14 cellular contexts compared by ENCODE assay signal in genomic region chr1:193355179-193355578, GRCh38.
DNase-seq lines count a peak whose midpoint lies in the region; ATAC-seq and TF ChIP-seq lines count a peak whose summit lies in the region.
"Had no signal": no experiment of that assay in that cellular context is flagged by ENCODE, and none has a peak within 500 bp of the region (broad histone marks: within the 10 kb centered on the region; RNA-seq: fewer than 3 reads in every experiment).

No MANE protein-coding gene starts in this region.

- no peaks in the 10 kb centered on the region for H3K9me3 Mint-ChIP-seq in activated CD4-positive, alpha-beta memory T cell treated with anti-CD3 and anti-CD28 coated beads for 36 hours

- TF ChIP-seq EP300 in SK-N-SH (IDR thresholded peaks at IDR 0.05; ENCODE audit: borderline replicate concordance in 1 of 2, low read depth in 1 of 2, low read length in 1 of 2) = no peak

- TF ChIP-seq CTCF in SK-N-SH (IDR thresholded peaks at IDR 0.05) (no peak), foreskin fibroblast (IDR thresholded peaks at IDR 0.05; ENCODE audit: low read depth, low read length) (no peak)

- no peaks in the 10 kb centered on the region for H3K27me3 ChIP-seq in SK-N-SH (ENCODE audit: insufficient read depth)

- intact Hi-C loops in activated CD4-positive, alpha-beta memory T cell treated with anti-CD3 and anti-CD28 coated beads for 36 hours (cut with micrococcal nuclease) = no loop called here

- H3K4me3 ChIP-seq in SK-N-SH (ENCODE audit: low read depth in 2 of 2, low read length in 1 of 2) (no peak overlapping the region), foreskin fibroblast (ENCODE audit: low read depth in 1 of 2, low read length in 2 of 2) (no peak overlapping the region)

- no peak for TF ChIP-seq RAD21 in SK-N-SH (IDR thresholded peaks at IDR 0.05; ENCODE audit: low read length)

- no peaks in the 10 kb centered on the region for H4K20me1 ChIP-seq in SK-N-SH (ENCODE audit: insufficient read depth)

- no peak overlapping the region for H3K9ac ChIP-seq in SK-N-SH

- no peaks in the 10 kb centered on the region for H3K36me3 Mint-ChIP-seq in activated CD4-positive, alpha-beta memory T cell treated with anti-CD3 and anti-CD28 coated beads for 36 hours

- no peak overlapping the region for H3K4me3 Mint-ChIP-seq in activated CD4-positive, alpha-beta memory T cell treated with anti-CD3 and anti-CD28 coated beads for 36 hours

- no peak for ATAC-seq in GM21526 (IDR thresholded peaks at IDR 0.05; ENCODE audit: low FRiP score, unreplicated experiment)

- no peaks in the 10 kb centered on the region; a peak in 2 of 4 replicates for H3K4me1 ChIP-seq in SK-N-SH (ENCODE audit: control insufficient read depth in 1 of 2, insufficient read depth in 2 of 2, low read depth in 1 of 2, low read length in 1 of 2)

- no peaks in the 10 kb centered on the region for H3K79me2 ChIP-seq in SK-N-SH (ENCODE audit: insufficient read depth)

- H3K4me1 Mint-ChIP-seq in activated CD4-positive, alpha-beta memory T cell treated with anti-CD3 and anti-CD28 coated beads for 36 hours (ENCODE audit: low read depth) = no peaks in the 10 kb centered on the region

- H3K9me3 ChIP-seq in SK-N-SH = 0 out of 2 replicates have a peak, but pooled peaks cover 3% of the 10 kb centered on the region

- DNase-seq in ACHN = peak; percentile 60
- peak; percentile 36 for DNase-seq in HuH-7.5 (ENCODE audit: low spot score)
- no peak for DNase-seq in SK-N-SH
- peak; percentile 41 to 65 for DNase-seq in foreskin fibroblast
- no peak for DNase-seq in cerebellar nuclear complex (lab: John Stamatoyannopoulos, UW)
- no peak for DNase-seq in activated CD4-positive, alpha-beta memory T cell treated with anti-CD3 and anti-CD28 coated beads for 36 hours
- DNase-seq in stimulated activated naive CD4-positive, alpha-beta T cell treated with Interleukin-2 at 50 U/mL for 16 hours (lab: John Stamatoyannopoulos, UW) = no peak
- DNase-seq: activated T-cell treated with anti-CD3 and anti-CD28 coated beads for 4 hours; Karpas-422; NCI-H524 treated with DMSO at 0.1 percent for 48 hours; nucleus accumbens; stimulated activated CD4-positive, alpha-beta T cell treated with anti-CD3 and anti-CD28 coated beads, Interleukin-4, amount 100 ng/mL, for 24 hours; T-helper 9 cell had no signal

- in situ Hi-C loops in ACHN (cut with HindIII; ENCODE audit: low pct_ligation_motif_present, low pct_unique_long_range_greater_than_20kb, low sequenced_read_pairs) = no loop called here

- no peak overlapping the region for H3K4me2 ChIP-seq in SK-N-SH

- 34% methylated on average over 2 of the region's 2 CpGs for WGBS in SK-N-SH (ENCODE audit: low lambda C conversion rate)

- no peak overlapping the region for H2AFZ ChIP-seq in SK-N-SH (ENCODE audit: low read depth)

- no peaks in the 10 kb centered on the region for H3K36me3 ChIP-seq in SK-N-SH (replicated peaks in 1 of 2; ENCODE audit: control insufficient read depth in 1 of 2, insufficient read depth in 2 of 2, low read length in 1 of 2)

- no peaks in the 10 kb centered on the region for H3K9me2 ChIP-seq in SK-N-SH

- H3K27me3 Mint-ChIP-seq in activated CD4-positive, alpha-beta memory T cell treated with anti-CD3 and anti-CD28 coated beads for 36 hours = no peaks in the 10 kb centered on the region

- no peak overlapping the region for H3K27ac Mint-ChIP-seq in activated CD4-positive, alpha-beta memory T cell treated with anti-CD3 and anti-CD28 coated beads for 36 hours

- CTCF ChIA-PET in SK-N-SH (lab: Yijun Ruan, JAX) = no interaction called here
- CTCF ChIA-PET in activated CD4-positive, alpha-beta memory T cell treated with anti-CD3 and anti-CD28 coated beads for 36 hours (lab: Charles Lee) = no interaction called here

- POLR2A ChIA-PET in SK-N-SH (lab: Yijun Ruan, JAX) = no interaction called here
- POLR2A ChIA-PET in activated CD4-positive, alpha-beta memory T cell treated with anti-CD3 and anti-CD28 coated beads for 36 hours (lab: Charles Lee) = no interaction called here

- H3F3A ChIP-seq in SK-N-SH (replicated peaks; ENCODE audit: insufficient read depth) = no peaks in the 10 kb centered on the region

- H3K27ac ChIP-seq in SK-N-SH (ENCODE audit: low read depth in 2 of 2, low read length in 1 of 2) = no peak overlapping the region; a peak in 1 of 4 replicates

TF ChIP-seq in SK-N-SH, 30 proteins besides CTCF, POLR2A, EP300 and RAD21:
- TF ChIP-seq FOSL2 (IDR thresholded peaks at IDR 0.05; ENCODE audit: borderline replicate concordance, low read depth) (peak; percentile 5; the same call in 1 of the 2 replicates), EZH2phosphoT487 (IDR thresholded peaks at IDR 0.05; ENCODE audit: borderline replicate concordance, low read depth) (no peak), MXI1 (IDR thresholded peaks at IDR 0.05; ENCODE audit: low read depth, low read length) (no peak), MAX (IDR thresholded peaks at IDR 0.05; ENCODE audit: low read depth) (no peak), IRF3 (IDR thresholded peaks at IDR 0.05; ENCODE audit: low read depth, low read length) (no peak)
TF ChIP-seq in SK-N-SH: peak in this region for 1.

Comparison
In these comparisons a context has a peak if more than half of its experiments do, and no peak if none do; other contexts are left out.
1. DNase-seq: peak in ACHN (single experiment), HuH-7.5 (single experiment) and foreskin fibroblast (2 of 2); none in SK-N-SH (single experiment), cerebellar nuclear complex (0 of 2), activated CD4-positive, alpha-beta memory T cell treated with anti-CD3 and anti-CD28 coated beads for 36 hours (single experiment) and stimulated activated naive CD4-positive, alpha-beta T cell treated with Interleukin-2 at 50 U/mL for 16 hours (single experiment).